9 cellular contexts compared by ENCODE assay signal in the genomic region with DNA sequence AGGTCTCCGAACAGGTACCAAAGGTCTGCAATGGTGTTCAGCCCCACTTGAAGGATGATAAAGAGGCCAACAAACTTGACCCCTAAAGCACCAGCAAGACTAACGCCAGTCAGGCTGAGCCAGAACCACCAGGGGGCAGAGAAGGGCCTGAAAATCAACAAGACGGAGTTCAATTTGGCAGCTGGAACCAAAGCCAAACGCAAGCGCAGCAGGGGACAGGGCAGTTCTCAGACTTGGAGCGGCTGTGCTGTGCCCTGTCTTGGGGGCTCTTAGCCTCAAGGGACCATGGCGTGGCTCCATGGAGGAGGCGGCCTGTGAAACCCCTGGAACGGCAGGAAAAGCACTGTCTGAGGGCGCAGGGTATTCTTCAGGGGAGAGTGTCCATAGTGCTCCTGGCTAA. TPM values are rescaled to one million over a fixed set of nuclear protein-coding genes. Genes with fewer than 3 reads are reported as not detected.
DNase-seq lines count a peak whose midpoint lies in the region; ATAC-seq and TF ChIP-seq lines count a peak whose summit lies in the region.
"Had no signal": no experiment of that assay in that cellular context is flagged by ENCODE, and none has a peak within 500 bp of the region (broad histone marks: within the 10 kb centered on the region; RNA-seq: fewer than 3 reads in every experiment).

No MANE protein-coding gene starts in this region.

- no peaks in the 10 kb centered on the region for H3K4me1 ChIP-seq in CD8-positive, alpha-beta memory T cell (ENCODE audit: insufficient read depth, low read length)
- peaks cover 22% of the 10 kb centered on the region for H3K4me1 ChIP-seq in HEK293 (ENCODE audit: control insufficient read depth, insufficient read depth, low read length)
- H3K4me1 ChIP-seq in NT2/D1 (ENCODE audit: insufficient read depth, insufficient read length): peaks cover 7% of the 10 kb centered on the region
- H3K4me1 ChIP-seq in neural progenitor cell: peaks cover 4% of the 10 kb centered on the region
- H3K4me1 ChIP-seq in thyroid gland: no peaks in the 10 kb centered on the region

- peaks cover 0 to 12% (median 5%) of the 10 kb centered on the region in 3 donors for H3K4me1 Mint-ChIP-seq in CD8-positive, alpha-beta memory T cell
- peaks cover 10% of the 10 kb centered on the region for H3K4me1 Mint-ChIP-seq in neural progenitor cell

- H3K9ac ChIP-seq in NT2/D1 (ENCODE audit: insufficient read length, low read depth) (peak overlapping the region; percentile 44), neural progenitor cell (no peak overlapping the region)

- H3K27me3 ChIP-seq in CD8-positive, alpha-beta memory T cell (ENCODE audit: insufficient read depth, low read length, poor library complexity, severe bottlenecking): no peaks in the 10 kb centered on the region
- no peaks in the 10 kb centered on the region for H3K27me3 ChIP-seq in NT2/D1 (ENCODE audit: insufficient read depth, insufficient read length)
- H3K27me3 ChIP-seq in neural progenitor cell: no peaks in the 10 kb centered on the region
- H3K27me3 ChIP-seq in thyroid gland: no peaks in the 10 kb centered on the region

- H3K4me2 ChIP-seq in neural progenitor cell: no peak overlapping the region

- CTCF ChIA-PET in CD8-positive, alpha-beta memory T cell (lab: Charles Lee): interaction anchor here (5.6 kb wide), 1 partner anchor 13 kb away, joined by 50 read pairs; no protein-coding TSS in a partner anchor
- CTCF ChIA-PET in HEK293 (lab: Yijun Ruan, JAX): interaction anchor here (0.6 to 11.9 kb wide), 18 partner anchors 9 to 265 kb away, joined by 3 to 293 read pairs (median 4); partner anchors contain the start of genes GSTZ1 and POMT2

- ATAC-seq in HG02642 (IDR thresholded peaks at IDR 0.05; ENCODE audit: poor library complexity, unreplicated experiment): no peak

- POLR2A ChIA-PET in CD8-positive, alpha-beta memory T cell (lab: Charles Lee): no interaction called here
- POLR2A ChIA-PET in HEK293 (lab: Yijun Ruan, JAX): interaction anchor here (0.6 to 2.6 kb wide), 2 partner anchors 20 to 106 kb away, joined by 6 to 11 read pairs; partner anchors contain the start of genes GSTZ1 and POMT2

- H2AFZ ChIP-seq in neural progenitor cell (replicated peaks): no peak overlapping the region

- intact Hi-C loops in thyroid gland (cut with DNase I): no loop called here

- no peaks in the 10 kb centered on the region for H3K36me3 ChIP-seq in CD8-positive, alpha-beta memory T cell (ENCODE audit: insufficient read depth, low read length)
- H3K36me3 ChIP-seq in HEK293 (ENCODE audit: control insufficient read depth in 2 of 2, insufficient read depth in 1 of 2, low read length in 2 of 2) (peaks cover 4 to 59% of the 10 kb centered on the region in 2 experiments; a peak in 2 of 3 replicates), NT2/D1 (ENCODE audit: insufficient read depth, insufficient read length, low read length) (peaks cover 55% of the 10 kb centered on the region), neural progenitor cell (no peaks in the 10 kb centered on the region), thyroid gland (peaks cover 9 to 26% of the 10 kb centered on the region in 2 donors)

- no peak overlapping the region for H3K4me3 ChIP-seq in CD8-positive, alpha-beta memory T cell (ENCODE audit: low read length)
- no peak overlapping the region for H3K4me3 ChIP-seq in HEK293 (ENCODE audit: low read depth, low read length)
- H3K4me3 ChIP-seq in NT2/D1 (ENCODE audit: insufficient read length, low read depth): no peak overlapping the region
- no peak overlapping the region for H3K4me3 ChIP-seq in fibroblast of the aortic adventitia (ENCODE audit: low read depth, low read length)
- H3K4me3 ChIP-seq in neural progenitor cell: no peak overlapping the region
- H3K4me3 ChIP-seq in thyroid gland (replicated peaks in 1 of 3): no peak overlapping the region

- H3K9me3 ChIP-seq in CD8-positive, alpha-beta memory T cell (ENCODE audit: low read length): no peaks in the 10 kb centered on the region
- no peaks in the 10 kb centered on the region for H3K9me3 ChIP-seq in HEK293 (ENCODE audit: control insufficient read depth, insufficient read depth, low read depth, low read length)
- no peaks in the 10 kb centered on the region for H3K9me3 ChIP-seq in NT2/D1 (ENCODE audit: insufficient read depth, low read length)
- H3K9me3 ChIP-seq in neural progenitor cell (ENCODE audit: low read depth): no peaks in the 10 kb centered on the region
- H3K9me3 ChIP-seq in thyroid gland: no peaks in the 10 kb centered on the region

- no peaks in the 10 kb centered on the region for H3F3A ChIP-seq in neural progenitor cell (ENCODE audit: low read depth)

- DNase-seq in CD8-positive, alpha-beta memory T cell: peak in 4 of 5 donors; percentile 6 to 63 (median 16)
- DNase-seq in NT2/D1 (ENCODE audit: low read depth, low spot score): peak; percentile 67
- DNase-seq in activated T-cell treated with anti-CD3 and anti-CD28 coated beads, Interleukin-2, amount 50 U/mL, for 48 hours: peak; percentile 79 to 81
- DNase-seq in fibroblast of the aortic adventitia (ENCODE audit: low read depth): peak; percentile 88
- peak; percentile 84 for DNase-seq in neural progenitor cell (ENCODE audit: low spot score)
- DNase-seq in thyroid gland: peak; percentile 63 to 66

- H3K36me3 Mint-ChIP-seq in CD8-positive, alpha-beta memory T cell: peaks cover 0 to 26% (median 20%) of the 10 kb centered on the region in 3 donors
- H3K36me3 Mint-ChIP-seq in neural progenitor cell: peaks cover 30% of the 10 kb centered on the region

- H3K27ac Mint-ChIP-seq in CD8-positive, alpha-beta memory T cell: no peak overlapping the region
- H3K27ac Mint-ChIP-seq in neural progenitor cell: no peak overlapping the region

- H3K27ac ChIP-seq in CD8-positive, alpha-beta memory T cell (ENCODE audit: low read depth, low read length): no peak overlapping the region
- H3K27ac ChIP-seq in HEK293 (ENCODE audit: extremely low read depth, low read depth, low read length) (no peak overlapping the region), neural progenitor cell (no peak overlapping the region), thyroid gland (no peak overlapping the region)

- H3K27me3 Mint-ChIP-seq in CD8-positive, alpha-beta memory T cell: no peaks in the 10 kb centered on the region
- no peaks in the 10 kb centered on the region for H3K27me3 Mint-ChIP-seq in neural progenitor cell (ENCODE audit: insufficient read depth, low read depth)
- H3K27me3 Mint-ChIP-seq: IgD-negative memory B cell had no signal

- H3K79me2 ChIP-seq in neural progenitor cell (ENCODE audit: low read depth): no peaks in the 10 kb centered on the region

- TF ChIP-seq CTCF in HEK293 (tag by site-specific recombination; IDR thresholded peaks at IDR 0.05) (peak; percentile 78), fibroblast of the aortic adventitia (IDR thresholded peaks at IDR 0.05; ENCODE audit: insufficient read depth, low read length) (peak; percentile 90), neural progenitor cell (IDR thresholded peaks at IDR 0.05) (peak; percentile 84), thyroid gland (IDR thresholded peaks at IDR 0.05) (peak; percentile 13 to 53 (median 36))

- no peaks in the 10 kb centered on the region for H3K9me3 Mint-ChIP-seq in CD8-positive, alpha-beta memory T cell
- no peaks in the 10 kb centered on the region for H3K9me3 Mint-ChIP-seq in neural progenitor cell
- H3K9me3 Mint-ChIP-seq: IgD-negative memory B cell had no signal

- no peak overlapping the region for H3K4me3 Mint-ChIP-seq in CD8-positive, alpha-beta memory T cell
- no peak overlapping the region for H3K4me3 Mint-ChIP-seq in neural progenitor cell
- H3K4me3 Mint-ChIP-seq: IgD-negative memory B cell had no signal

- 47 to 58% methylated on average over 10 of the region's 10 CpGs for WGBS in thyroid gland, 2 donors

- no peak for TF ChIP-seq POLR2A in thyroid gland (IDR thresholded peaks at IDR 0.05)

- peaks cover 4% of the 10 kb centered on the region for H4K20me1 ChIP-seq in neural progenitor cell (ENCODE audit: low read depth)

TF ChIP-seq in HEK293, 187 proteins besides CTCF, POLR2A, EP300 and RAD21 (continues in another document):
- TF ChIP-seq ZNF513 (tag by site-specific recombination; IDR thresholded peaks at IDR 0.05): no peak
- TF ChIP-seq GLIS1 (tag by site-specific recombination; IDR thresholded peaks at IDR 0.05): peak; percentile 47
- no peak for TF ChIP-seq YY1 (tag by site-specific recombination; IDR thresholded peaks at IDR 0.05)
- no peak for TF ChIP-seq ZFP41 (tag by site-specific recombination; IDR thresholded peaks at IDR 0.05; ENCODE audit: borderline replicate concordance)

RNA-seq across cellular contexts. Expression of gene POMT2, which starts 19.6 kb away (rescaled TPM):
- total RNA-seq in CD8-positive, alpha-beta memory T cell: 10 to 100 TPM; 19.0 to 21.6 TPM
- polyA plus RNA-seq in CD8-positive, alpha-beta memory T cell: 1.7 TPM
- total RNA-seq in fibroblast of the aortic adventitia (ENCODE audit: low replicate concordance) (15.2 and 22.9 TPM in 2 replicates), neural progenitor cell (ENCODE audit: low replicate concordance) (6.2 and 14.7 TPM in 2 replicates), thyroid gland (10 to 100 TPM; 19.1 to 36.4 (median 25.7) TPM)

RNA-seq across cellular contexts. Expression of gene GSTZ1, which starts 19.7 kb away (rescaled TPM):
- 10 to 100 TPM; 16.8 to 20.1 TPM for total RNA-seq in CD8-positive, alpha-beta memory T cell
- polyA plus RNA-seq in CD8-positive, alpha-beta memory T cell: 5.4 TPM
- 19.3 and 19.9 TPM in 2 replicates for total RNA-seq in fibroblast of the aortic adventitia (ENCODE audit: low replicate concordance)
- total RNA-seq in neural progenitor cell (ENCODE audit: low replicate concordance): 44.2 and 52.5 TPM in 2 replicates
- 10 to 100 TPM; 18.0 to 50.1 (median 35.6) TPM for total RNA-seq in thyroid gland

RNA-seq across cellular contexts. Expression of gene NGB, which starts 30.1 kb away (rescaled TPM):
- not detected for total RNA-seq in CD8-positive, alpha-beta memory T cell
- polyA plus RNA-seq in CD8-positive, alpha-beta memory T cell: not detected
- total RNA-seq in fibroblast of the aortic adventitia (ENCODE audit: low replicate concordance) (not detected in 2 replicates), neural progenitor cell (ENCODE audit: low replicate concordance) (not detected in 2 replicates), thyroid gland (not detected)
- polyA plus RNA-seq: IgD-negative memory B cell had no signal

Comparison
In these comparisons a context has a peak if more than half of its experiments do, and no peak if none do; other contexts are left out.
1. DNase-seq: peak in every context shown above with its lines; median percentile 88 in fibroblast of the aortic adventitia; 84 in neural progenitor cell; 80 in activated T-cell treated with anti-CD3 and anti-CD28 coated beads, Interleukin-2, amount 50 U/mL, for 48 hours; 67 in NT2/D1; 64 in thyroid gland; 16 in CD8-positive, alpha-beta memory T cell.
2. CTCF ChIP-seq: peak in every context shown above with its lines; median percentile 90 in fibroblast of the aortic adventitia; 84 in neural progenitor cell; 78 in HEK293; 36 in thyroid gland.